Comparison of ENCODE assay signal across 13 cellular contexts in genomic region chr3:28982906-28983305, GRCh38.
A peak's percentile ranks its signal among the peaks of the same experiment; 100 is the strongest.
DNase-seq lines count a peak whose midpoint lies in the region; ATAC-seq lines count a peak whose summit lies in the region.
"Had no signal": no experiment of that assay in that cellular context is flagged by ENCODE, and none has a peak within 500 bp of the region (broad histone marks: within the 10 kb centered on the region; RNA-seq: fewer than 3 reads in every experiment).

No MANE protein-coding gene starts in this region.

- no peaks in the 10 kb centered on the region for H3K36me3 Mint-ChIP-seq in activated T-cell treated with anti-CD3 and anti-CD28 coated beads, Interleukin-2, amount 50 U/mL, for 4 hours (ENCODE audit: insufficient read depth)
- H3K36me3 Mint-ChIP-seq: neural progenitor cell had no signal

- DNase-seq in NOMO-1 treated with DMSO at 0.1 percent for 48 hours (lab: John Stamatoyannopoulos, UW; ENCODE audit: unreplicated experiment) = peak; percentile 48
- DNase-seq in mesenteric fat pad (ENCODE audit: low spot score) = no peak
- DNase-seq in kidney tubule cell (ENCODE audit: low spot score) = no peak
- DNase-seq in NCI-H2196 treated with DMSO at 0.1 percent for 48 hours (lab: John Stamatoyannopoulos, UW; ENCODE audit: unreplicated experiment) = no peak
- DNase-seq in activated T-cell treated with anti-CD3 and anti-CD28 coated beads, Interleukin-2, amount 50 U/mL, for 4 hours = no peak
- DNase-seq: mammary epithelial cell, NCI-H2107, SK-N-SH, WERI-Rb-1 had no signal

- H3K9me3 Mint-ChIP-seq in activated T-cell treated with anti-CD3 and anti-CD28 coated beads, Interleukin-2, amount 50 U/mL, for 4 hours = no peaks in the 10 kb centered on the region
- H3K9me3 Mint-ChIP-seq: neural progenitor cell had no signal

- H3K27me3 Mint-ChIP-seq in activated T-cell treated with anti-CD3 and anti-CD28 coated beads, Interleukin-2, amount 50 U/mL, for 4 hours (ENCODE audit: low read depth) = no peaks in the 10 kb centered on the region

- ATAC-seq in GM18519 (IDR thresholded peaks at IDR 0.05; ENCODE audit: low FRiP score, unreplicated experiment) (peak; percentile 89), GM21390 (IDR thresholded peaks at IDR 0.05; ENCODE audit: unreplicated experiment) (peak; percentile 74), HG03060 (IDR thresholded peaks at IDR 0.05; ENCODE audit: low read depth, unreplicated experiment) (peak; percentile 97)
- no peak for ATAC-seq in activated T-cell treated with anti-CD3 and anti-CD28 coated beads, Interleukin-2, amount 50 U/mL, for 4 hours

- H3K4me1 Mint-ChIP-seq in activated T-cell treated with anti-CD3 and anti-CD28 coated beads, Interleukin-2, amount 50 U/mL, for 4 hours (ENCODE audit: low read depth) = no peaks in the 10 kb centered on the region

- H3K4me3 Mint-ChIP-seq in activated T-cell treated with anti-CD3 and anti-CD28 coated beads, Interleukin-2, amount 50 U/mL, for 4 hours = no peak overlapping the region
- H3K4me3 Mint-ChIP-seq: neural progenitor cell had no signal

Comparison
In these comparisons a context has a peak if more than half of its experiments do, and no peak if none do; other contexts are left out.
1. ATAC-seq: peak in GM18519 (single experiment), GM21390 (single experiment) and HG03060 (single experiment); none in activated T-cell treated with anti-CD3 and anti-CD28 coated beads, Interleukin-2, amount 50 U/mL, for 4 hours (0 of 2).